Comparison of ENCODE assay signal across 8 cellular contexts in the genomic region with DNA sequence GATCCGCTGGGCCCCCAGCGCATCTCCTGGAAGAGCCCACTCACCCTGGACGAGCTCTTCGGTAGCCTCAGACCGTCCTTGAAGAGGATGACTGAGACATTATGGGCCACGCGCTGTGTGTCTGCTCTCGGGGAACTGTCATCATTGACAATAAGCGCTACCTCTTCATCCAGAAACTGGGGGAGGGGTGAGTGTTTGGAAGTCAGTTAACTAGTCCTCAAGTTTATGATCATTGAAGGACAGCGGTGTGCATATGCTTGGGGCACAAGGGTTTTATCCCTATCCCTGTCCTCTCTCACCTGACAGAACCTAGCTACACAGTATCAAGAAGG. TPM values are rescaled to one million over a fixed set of nuclear protein-coding genes. Genes with fewer than 3 reads are reported as not detected.
DNase-seq lines count a peak whose midpoint lies in the region; ATAC-seq and TF ChIP-seq lines count a peak whose summit lies in the region.

No MANE protein-coding gene starts in this region.

- DNase-seq in cardiac fibroblast (ENCODE audit: low read depth in 2 of 2): no peak
- no peak for DNase-seq in DMS153 treated with DMSO at 0.1 percent for 48 hours (lab: John Stamatoyannopoulos, UW; ENCODE audit: unreplicated experiment)

- peaks cover 29% of the 10 kb centered on the region for H3K79me2 ChIP-seq in ACC112 (ENCODE audit: control insufficient read depth, insufficient read depth, low read length, unreplicated experiment)

- no peak for ATAC-seq in HG02610 (IDR thresholded peaks at IDR 0.05; ENCODE audit: unreplicated experiment)
- ATAC-seq in HG02678 (IDR thresholded peaks at IDR 0.05; ENCODE audit: unreplicated experiment): no peak
- ATAC-seq in GM18909 (IDR thresholded peaks at IDR 0.05; ENCODE audit: poor library complexity, unreplicated experiment): no peak

- peak overlapping the region; percentile 88 for H3K27ac ChIP-seq in ACC112 (ENCODE audit: low read depth, low read length)
- H3K27ac ChIP-seq in HUES64 (ENCODE audit: low read depth, low read length): peak overlapping the region; percentile 73
- H3K27ac ChIP-seq in mucosa of rectum (ENCODE audit: low read depth in 2 of 2, low read length in 2 of 2): peak overlapping the region; percentile 90 to 94

- H3K36me3 ChIP-seq in ACC112 (ENCODE audit: insufficient read depth, low read length) (peaks cover 8% of the 10 kb centered on the region; the same call in 1 of the 2 replicates), HUES64 (ENCODE audit: insufficient read depth, low read length) (peaks cover 21% of the 10 kb centered on the region; the same call in 1 of the 2 replicates), mucosa of rectum (ENCODE audit: control insufficient read depth in 2 of 2, insufficient read depth in 2 of 2, low read length in 2 of 2) (peaks cover 14 to 27% of the 10 kb centered on the region in 2 donors)

- peaks cover 44% of the 10 kb centered on the region for H3K4me1 ChIP-seq in ACC112 (ENCODE audit: control insufficient read depth, insufficient read depth, low read length, unreplicated experiment)
- H3K4me1 ChIP-seq in HUES64 (ENCODE audit: insufficient read depth, low read length): peaks cover 5% of the 10 kb centered on the region; the same call in 1 of the 2 replicates
- peaks cover 56 to 63% of the 10 kb centered on the region in 2 donors for H3K4me1 ChIP-seq in mucosa of rectum (ENCODE audit: control insufficient read depth in 2 of 2, insufficient read depth in 2 of 2, low read length in 2 of 2)

- H3K4me3 ChIP-seq in ACC112 (ENCODE audit: low read depth, low read length): peak overlapping the region; percentile 97
- peak overlapping the region; percentile 74 for H3K4me3 ChIP-seq in HUES64 (ENCODE audit: low read length)
- peak overlapping the region; percentile 90 to 95 for H3K4me3 ChIP-seq in cardiac fibroblast (replicated peaks in 1 of 2; ENCODE audit: low read depth in 2 of 2, low read length in 2 of 2)
- H3K4me3 ChIP-seq in mucosa of rectum (ENCODE audit: low read length in 2 of 2): peak overlapping the region; percentile 82 to 88

- H3K9me3 ChIP-seq in HUES64 (ENCODE audit: insufficient read depth, low read depth, low read length): no peaks in the 10 kb centered on the region
- no peaks in the 10 kb centered on the region for H3K9me3 ChIP-seq in mucosa of rectum (ENCODE audit: control insufficient read depth in 2 of 2, low read length in 2 of 2)

- H3K9ac ChIP-seq in HUES64 (ENCODE audit: low read depth, low read length): peak overlapping the region; percentile 81
- peak overlapping the region; percentile 90 to 97 for H3K9ac ChIP-seq in mucosa of rectum (ENCODE audit: low read depth in 1 of 2, low read length in 2 of 2)

- H2AFZ ChIP-seq in ACC112 (ENCODE audit: low read length, unreplicated experiment): peak overlapping the region; percentile 73

- H3K27me3 ChIP-seq in ACC112 (ENCODE audit: insufficient read depth, low read length) (no peaks in the 10 kb centered on the region), HUES64 (ENCODE audit: insufficient read depth, low read length) (no peaks in the 10 kb centered on the region), mucosa of rectum (ENCODE audit: control insufficient read depth in 2 of 2, insufficient read depth in 2 of 2, low read length in 2 of 2) (no peaks in the 10 kb centered on the region)

- 34% methylated on average over 10 of the region's 10 CpGs for WGBS in HUES64

- TF ChIP-seq CTCF in cardiac fibroblast (IDR thresholded peaks at IDR 0.05; ENCODE audit: low read depth, low read length): no peak

RNA-seq across cellular contexts. Expression of a gene that starts 0.6 kb away (rescaled TPM):
- polyA plus RNA-seq in HUES64 (2013, experiment 1 of 2): 18.8 TPM
- polyA plus RNA-seq in HUES64 (2013, experiment 2 of 2): 19.5 TPM

RNA-seq across cellular contexts. Expression of a gene that starts 0.6 kb away (rescaled TPM):
- 3.2 TPM for polyA plus RNA-seq in HUES64 (2013, experiment 1 of 2)
- 5.6 TPM for polyA plus RNA-seq in HUES64 (2013, experiment 2 of 2)

RNA-seq across cellular contexts. Expression of a gene that starts 7.2 kb away (rescaled TPM):
- not detected for polyA plus RNA-seq in HUES64 (2013, experiment 1 of 2)
- polyA plus RNA-seq in HUES64 (2013, experiment 2 of 2): 0.19 TPM

RNA-seq across cellular contexts. Expression of a gene that starts 7.9 kb away (rescaled TPM):
- 27.3 TPM for polyA plus RNA-seq in HUES64 (2013, experiment 1 of 2)
- polyA plus RNA-seq in HUES64 (2013, experiment 2 of 2): 32.2 TPM

RNA-seq across cellular contexts. Expression of a gene that starts 16.3 kb away (rescaled TPM):
- 17.8 TPM for polyA plus RNA-seq in HUES64 (2013, experiment 1 of 2)
- polyA plus RNA-seq in HUES64 (2013, experiment 2 of 2): 18.8 TPM
